In genomic region chr6:13572240-13572639, GRCh38 we compare ENCODE assay signal across 1 cellular context.
TF ChIP-seq lines count a peak whose summit lies in the region.

No MANE protein-coding gene starts in this region.

TF ChIP-seq in HepG2, 621 proteins besides CTCF, POLR2A, EP300 and RAD21:
- TF ChIP-seq RBM22 (optimal IDR thresholded peaks at IDR 0.05; ENCODE audit: low read length) (peak; percentile 52), ZNF225 (CRISPR knock-in tag; IDR thresholded peaks at IDR 0.05) (no peak)
